ENCODE assay signal across 14 cellular contexts in genomic region chr19:51713319-51714285, GRCh38. TPM values are rescaled to one million over a fixed set of nuclear protein-coding genes. Genes with fewer than 3 reads are reported as not detected.
DNase-seq lines count a peak whose midpoint lies in the region; ATAC-seq and TF ChIP-seq lines count a peak whose summit lies in the region.
"Had no signal": no experiment of that assay in that cellular context is flagged by ENCODE, and none has a peak within 500 bp of the region (broad histone marks: within the 10 kb centered on the region; RNA-seq: fewer than 3 reads in every experiment).

No MANE protein-coding gene starts in this region.

- H3K9ac ChIP-seq in neuronal stem cell (ENCODE audit: low read depth, low read length, poor library complexity) (no peak overlapping the region), PC-3 (ENCODE audit: low read length) (no peak overlapping the region)

- no peak for ATAC-seq in PC-3
- no peak for ATAC-seq in GM19324 (IDR thresholded peaks at IDR 0.05; ENCODE audit: low FRiP score, unreplicated experiment)

- H3K4ac ChIP-seq in neuronal stem cell (ENCODE audit: low read length) = no peak overlapping the region

- peak overlapping the region; percentile 23 for H4K8ac ChIP-seq in neuronal stem cell (ENCODE audit: low read depth, low read length)

- H3K4me1 ChIP-seq in neuronal stem cell (ENCODE audit: control insufficient read depth in 2 of 2, insufficient read depth in 1 of 2, low read depth in 1 of 2, low read length in 2 of 2) (no peaks in the 10 kb centered on the region), PC-3 (ENCODE audit: insufficient read depth, low read length) (no peaks in the 10 kb centered on the region)
- H3K4me1 ChIP-seq: BE2C had no signal

- H3K27me3 ChIP-seq in neuronal stem cell (ENCODE audit: control insufficient read depth in 3 of 3, insufficient read depth in 3 of 3, low read depth in 1 of 3, low read length in 3 of 3) = peaks cover 0 to 31% (median 3%) of the 10 kb centered on the region in 3 experiments
- H3K27me3 ChIP-seq in PC-3 (ENCODE audit: low read length) = peaks cover 3% of the 10 kb centered on the region; the same call in 1 of the 2 replicates
- H3K27me3 ChIP-seq: SJCRH30 had no signal

- H3K14ac ChIP-seq in neuronal stem cell (ENCODE audit: low read length) = no peak overlapping the region

- H3K27ac ChIP-seq in coronary artery (no peak overlapping the region), neuronal stem cell (replicated peaks; ENCODE audit: low read length) (no peak overlapping the region), PC-3 (ENCODE audit: low read length) (no peak overlapping the region)
- H3K27ac ChIP-seq: SJCRH30 had no signal

- H3K18ac ChIP-seq in neuronal stem cell (ENCODE audit: low read length) = peak overlapping the region; percentile 60

- H2BK5ac ChIP-seq in neuronal stem cell (ENCODE audit: low read length) = no peak overlapping the region

- no peaks in the 10 kb centered on the region for H3K79me1 ChIP-seq in neuronal stem cell (ENCODE audit: low read depth, low read length)

- H3K9me3 ChIP-seq in neuronal stem cell (replicated peaks in 1 of 2; ENCODE audit: control insufficient read depth in 2 of 2, insufficient read depth in 1 of 2, low read depth in 1 of 2, low read length in 2 of 2) = no peaks in the 10 kb centered on the region
- H3K9me3 ChIP-seq in PC-3 (ENCODE audit: low read length) = no peaks in the 10 kb centered on the region
- H3K9me3 ChIP-seq: BE2C, SJCRH30 had no signal

- peak overlapping the region; percentile 60 for H2AK5ac ChIP-seq in neuronal stem cell (ENCODE audit: low read depth, low read length)

- DNase-seq in coronary artery (ENCODE audit: low spot score) (peak; percentile 73), neuronal stem cell (ENCODE audit: low spot score) (no peak), PC-3 (no peak)
- no peak for DNase-seq in activated T-cell treated with anti-CD3 and anti-CD28 coated beads, Interleukin-2, amount 50 U/mL, for 1 hour
- DNase-seq: BE2C, KBM-7, NCI-H2029, NCI-H446, NCI-H524 treated with DMSO at 0.1 percent for 48 hours, SJCRH30 had no signal

- H2AFZ ChIP-seq in neuronal stem cell (ENCODE audit: low read length) (no peak overlapping the region), PC-3 (ENCODE audit: low read length) (no peak overlapping the region)

- POLR2A ChIA-PET in PC-3 (lab: Charles Lee; ENCODE audit: unreplicated experiment) = no interaction called here

- H3K4me3 ChIP-seq in coronary artery (no peak overlapping the region), neuronal stem cell (ENCODE audit: low read length in 2 of 2) (no peak overlapping the region), PC-3 (ENCODE audit: low read length) (no peak overlapping the region)
- H3K4me3 ChIP-seq: SJCRH30 had no signal

- no CpG with 5 or more reads among the region's 74 CpGs for WGBS in neuronal stem cell (ENCODE audit: extremely low coverage in 2 of 2, insufficient read length in 2 of 2, insufficient replicate concordance in 1 of 2), 2 donors

- no peaks in the 10 kb centered on the region for H3K9me2 ChIP-seq in PC-3 (replicated peaks; ENCODE audit: low read length)

- H2BK12ac ChIP-seq in neuronal stem cell (ENCODE audit: low read length) = peak overlapping the region; percentile 53

- H3K36me3 ChIP-seq in neuronal stem cell (replicated peaks in 1 of 2; ENCODE audit: control insufficient read depth in 2 of 2, insufficient read depth in 2 of 2, low read length in 2 of 2) (no peaks in the 10 kb centered on the region), PC-3 (ENCODE audit: low read depth, low read length) (no peaks in the 10 kb centered on the region)
- H3K36me3 ChIP-seq: BE2C, SJCRH30 had no signal

- H2BK120ac ChIP-seq in neuronal stem cell (ENCODE audit: low read depth, low read length) = no peak overlapping the region

- H3K79me2 ChIP-seq in PC-3 (ENCODE audit: low read length) = no peaks in the 10 kb centered on the region

- peak overlapping the region; percentile 76 for H3K23ac ChIP-seq in neuronal stem cell (ENCODE audit: low read depth, low read length, poor library complexity)

- no peak for TF ChIP-seq CTCF in coronary artery (IDR thresholded peaks at IDR 0.05)
- no peak for TF ChIP-seq CTCF in PC-3 (conservative IDR thresholded peaks at IDR 0.05; ENCODE audit: low read depth, low read length)

- H4K20me1 ChIP-seq in PC-3 (ENCODE audit: low read length) = no peaks in the 10 kb centered on the region

- no peak overlapping the region for H3K4me2 ChIP-seq in neuronal stem cell (ENCODE audit: insufficient read depth, low read length, poor library complexity, severe bottlenecking)
- no peak overlapping the region for H3K4me2 ChIP-seq in PC-3 (ENCODE audit: low read length)

- no peak overlapping the region for H2BK15ac ChIP-seq in neuronal stem cell (ENCODE audit: low read length)

- BruUV-seq in PC-3 (replicated peaks; lab: Mats Ljungman, UMichigan) = no TSS peak

- no peaks in the 10 kb centered on the region for H3F3A ChIP-seq in PC-3 (ENCODE audit: low read length, unreplicated experiment)

- H4K91ac ChIP-seq in neuronal stem cell (ENCODE audit: low read depth, low read length, poor library complexity) = peak overlapping the region; percentile 7

- CTCF ChIA-PET in PC-3 (lab: Charles Lee) = no interaction called here

- intact Hi-C loops in PC-3 (cut with micrococcal nuclease) = loop anchor here (5.0 kb wide), 1 partner anchor 524 kb away; no protein-coding TSS in a partner anchor

RNA-seq across cellular contexts. Expression of gene HAS1, which starts 10.2 kb away (rescaled TPM):
- 0.06 TPM for polyA plus RNA-seq in neuronal stem cell (2013, experiment 1 of 2)
- polyA plus RNA-seq in neuronal stem cell (2013, experiment 2 of 2) = 0.08 TPM
- total RNA-seq in PC-3 (2014; rRNA removed) = not detected in 2 replicates
- total RNA-seq: Calu3, SJCRH30 had no signal

RNA-seq across cellular contexts. Expression of gene SPACA6, which starts 20.5 kb away (rescaled TPM):
- polyA plus RNA-seq in neuronal stem cell (2013, experiment 1 of 2) = 4.1 TPM
- polyA plus RNA-seq in neuronal stem cell (2013, experiment 2 of 2) = 5.0 TPM
- 10.1 and 12.2 TPM in 2 replicates for total RNA-seq in PC-3 (2014; rRNA removed)

RNA-seq across cellular contexts. Expression of gene FPR1, which starts 38.1 kb away (rescaled TPM):
- polyA plus RNA-seq in neuronal stem cell (2013, experiment 1 of 2) = not detected
- not detected for polyA plus RNA-seq in neuronal stem cell (2013, experiment 2 of 2)
- total RNA-seq in PC-3 (2014; rRNA removed) = 0.46 and 0.55 TPM in 2 replicates
- total RNA-seq: Calu3, HT-29, SJCRH30 had no signal

RNA-seq across cellular contexts. Expression of gene FPR2, which starts 47.4 kb away (rescaled TPM):
- not detected for polyA plus RNA-seq in neuronal stem cell (2013, experiment 1 of 2)
- polyA plus RNA-seq in neuronal stem cell (2013, experiment 2 of 2) = not detected
- total RNA-seq in PC-3 (2014; rRNA removed) = not detected in 2 replicates
- total RNA-seq: Calu3, HT-29, MCF 10A, SJCRH30 had no signal
